ENCODE assay signal across 10 cellular contexts in genomic region chr12:92065664-92066063, GRCh38.
DNase-seq lines count a peak whose midpoint lies in the region; ATAC-seq, FAIRE-seq and TF ChIP-seq lines count a peak whose summit lies in the region.
"Had no signal": no experiment of that assay in that cellular context is flagged by ENCODE, and none has a peak within 500 bp of the region (broad histone marks: within the 10 kb centered on the region; RNA-seq: fewer than 3 reads in every experiment).

No MANE protein-coding gene starts in this region.

- H3K4me3 Mint-ChIP-seq in activated T-cell treated with anti-CD3 and anti-CD28 coated beads, Interleukin-2, amount 50 U/mL, for 4 hours: no peak overlapping the region
- H3K4me3 Mint-ChIP-seq: nephron progenitor cell had no signal

- TF ChIP-seq POLR2A in transverse colon (IDR thresholded peaks at IDR 0.05): no peak

- no peak overlapping the region for H3K4me3 ChIP-seq in transverse colon

- peaks cover 53% of the 10 kb centered on the region for H3K4me1 Mint-ChIP-seq in activated T-cell treated with anti-CD3 and anti-CD28 coated beads, Interleukin-2, amount 50 U/mL, for 4 hours (ENCODE audit: low read depth)

- H3K9me3 Mint-ChIP-seq in activated T-cell treated with anti-CD3 and anti-CD28 coated beads, Interleukin-2, amount 50 U/mL, for 4 hours: peaks cover 10% of the 10 kb centered on the region
- H3K9me3 Mint-ChIP-seq: nephron progenitor cell had no signal

- intact Hi-C loops in transverse colon (cut with DNase I; ENCODE audit: low total_unique reads): no loop called here

- WGBS in transverse colon (ENCODE audit: low coverage in 1 of 2), 2 donors: 58 to 59% methylated on average over 2 of the region's 2 CpGs

- no peaks in the 10 kb centered on the region for H3K9me3 ChIP-seq in transverse colon

- FAIRE-seq in colon (lab: Jason Lieb, UNC): peak; percentile 36

- peak overlapping the region; percentile 70 to 78 (median 76) for H3K27ac ChIP-seq in transverse colon

- H3K27me3 ChIP-seq in transverse colon: no peaks in the 10 kb centered on the region

- in situ Hi-C loops in transverse colon (cut with MboI; ENCODE audit: low pct_ligation_motif_present in 1 of 4, low pct_unique_long_range_greater_than_20kb in 1 of 4, low sequenced_read_pairs in 3 of 4): no loop called here

- no peak for TF ChIP-seq EP300 in transverse colon (IDR thresholded peaks at IDR 0.05; ENCODE audit: low read depth)

- peak; percentile 86 to 88 for ATAC-seq in activated T-cell treated with anti-CD3 and anti-CD28 coated beads, Interleukin-2, amount 50 U/mL, for 4 hours
- ATAC-seq in HG02884 (IDR thresholded peaks at IDR 0.05; ENCODE audit: unreplicated experiment): peak; percentile 35

- no peaks in the 10 kb centered on the region for H3K36me3 ChIP-seq in transverse colon

- TF ChIP-seq CTCF in transverse colon (IDR thresholded peaks at IDR 0.05): no peak

- no peak for DNase-seq in activated T-cell treated with anti-CD3 and anti-CD28 coated beads, Interleukin-2, amount 50 U/mL, for 4 hours
- no peak for DNase-seq in activated T-cell treated with anti-CD3 and anti-CD28 coated beads for 4 hours
- no peak for DNase-seq in transverse colon
- no peak for DNase-seq in NCI-H446 (lab: John Stamatoyannopoulos, UW)
- no peak for DNase-seq in stimulated activated CD4-positive, alpha-beta T cell treated with anti-CD3 and anti-CD28 coated beads, Interleukin-12 subunit alpha, Interleukin-12 subunit beta, amount 100 ng/mL, for 4 hours
- no peak for DNase-seq in SW 1271 (lab: John Stamatoyannopoulos, UW)
- DNase-seq: nephron progenitor cell, T1000 had no signal

- peaks cover 24 to 61% (median 44%) of the 10 kb centered on the region in 4 donors for H3K4me1 ChIP-seq in transverse colon

- no peaks in the 10 kb centered on the region for H3K27me3 Mint-ChIP-seq in activated T-cell treated with anti-CD3 and anti-CD28 coated beads, Interleukin-2, amount 50 U/mL, for 4 hours (ENCODE audit: low read depth)

- H3K36me3 Mint-ChIP-seq in activated T-cell treated with anti-CD3 and anti-CD28 coated beads, Interleukin-2, amount 50 U/mL, for 4 hours (ENCODE audit: insufficient read depth): peaks cover 2% of the 10 kb centered on the region
